In genomic region chr16:1177750-1178149, GRCh38 we compare ENCODE assay signal across 19 cellular contexts. TPM values are rescaled to one million over a fixed set of nuclear protein-coding genes. Genes with fewer than 3 reads are reported as not detected.
DNase-seq lines count a peak whose midpoint lies in the region; ATAC-seq and TF ChIP-seq lines count a peak whose summit lies in the region.
"Had no signal": no experiment of that assay in that cellular context is flagged by ENCODE, and none has a peak within 500 bp of the region (broad histone marks: within the 10 kb centered on the region; RNA-seq: fewer than 3 reads in every experiment).

No MANE protein-coding gene starts in this region.

- no peak for ATAC-seq in GM23338
- no peak for ATAC-seq in GM21576 (IDR thresholded peaks at IDR 0.05; ENCODE audit: unreplicated experiment)
- ATAC-seq: A549 had no signal

- no peaks in the 10 kb centered on the region for H3K9me3 Mint-ChIP-seq in GM23338
- H3K9me3 Mint-ChIP-seq: CD4-positive, alpha-beta T cell had no signal

- H3K27ac ChIP-seq in GM23338 (ENCODE audit: low read depth) (no peak overlapping the region), esophagus squamous epithelium (peak overlapping the region in 3 of 4 donors; percentile 21 to 31 (median 22)), rectal smooth muscle tissue (ENCODE audit: low read depth, low read length) (peak overlapping the region; percentile 71), tibial artery (peak overlapping the region; percentile 34 to 94)
- H3K27ac ChIP-seq: 22Rv1, C4-2B had no signal

- no peaks in the 10 kb centered on the region for H3K9me2 ChIP-seq in GM23338 (ENCODE audit: insufficient read depth)

- WGBS in esophagus squamous epithelium, 2 donors = 77% methylated on average over 6 of the region's 13 CpGs; no CpG with 5 or more reads in 1 of the 2 donors

- H3K27me3 Mint-ChIP-seq in GM23338 (ENCODE audit: insufficient read depth, low read depth, poor library complexity) = peaks cover 2% of the 10 kb centered on the region
- H3K27me3 Mint-ChIP-seq: CD4-positive, alpha-beta T cell had no signal

- no peak overlapping the region for H3K4me3 ChIP-seq in GM23338
- H3K4me3 ChIP-seq in esophagus squamous epithelium = no peak overlapping the region
- no peak overlapping the region for H3K4me3 ChIP-seq in rectal smooth muscle tissue (ENCODE audit: low read length)
- no peak overlapping the region for H3K4me3 ChIP-seq in tibial artery
- H3K4me3 ChIP-seq: A549, K562 had no signal

- TF ChIP-seq POLR2A in esophagus squamous epithelium (IDR thresholded peaks at IDR 0.05) = no peak

- H3K79me2 ChIP-seq in GM23338 (replicated peaks; ENCODE audit: insufficient read depth) = no peaks in the 10 kb centered on the region

- in situ Hi-C loops in GM13977 (cut with MboI; ENCODE audit: low pct_unique_long_range_greater_than_20kb, low sequenced_read_pairs, unreplicated experiment) = no loop called here

- H3K27me3 ChIP-seq in GM23338 (ENCODE audit: insufficient read depth) (no peaks in the 10 kb centered on the region), esophagus squamous epithelium (peaks cover 0 to 51% (median 0%) of the 10 kb centered on the region in 4 donors), rectal smooth muscle tissue (ENCODE audit: control insufficient read depth, insufficient read depth, low read length) (no peaks in the 10 kb centered on the region), tibial artery (no peaks in the 10 kb centered on the region)

- intact Hi-C loops in esophagus squamous epithelium (cut with DNase I) (no loop called here), tibial artery (cut with DNase I; ENCODE audit: low total_unique reads) (no loop called here)

- H3F3A ChIP-seq in GM23338 (replicated peaks; ENCODE audit: low read depth) = no peaks in the 10 kb centered on the region

- H3K4me1 ChIP-seq in GM23338 (ENCODE audit: insufficient read depth) = no peaks in the 10 kb centered on the region
- peaks cover 3 to 45% (median 22%) of the 10 kb centered on the region in 3 donors for H3K4me1 ChIP-seq in esophagus squamous epithelium
- peaks cover 42% of the 10 kb centered on the region for H3K4me1 ChIP-seq in rectal smooth muscle tissue (ENCODE audit: control insufficient read depth, insufficient read depth, low read length)
- peaks cover 0 to 70% (median 34%) of the 10 kb centered on the region in 4 donors for H3K4me1 ChIP-seq in tibial artery

- H3K36me3 Mint-ChIP-seq in GM23338 (ENCODE audit: low read depth) = no peaks in the 10 kb centered on the region

- H3K4me2 ChIP-seq in GM23338 = no peak overlapping the region
- H3K4me2 ChIP-seq: A549 had no signal

- 0 out of 2 replicates have a peak overlapping the region, but pooled peaks have one; percentile 44 for H3K27ac Mint-ChIP-seq in GM23338
- H3K27ac Mint-ChIP-seq: CD4-positive, alpha-beta T cell had no signal

- H3K9me3 ChIP-seq in esophagus squamous epithelium = no peaks in the 10 kb centered on the region
- H3K9me3 ChIP-seq in tibial artery = no peaks in the 10 kb centered on the region
- H3K9me3 ChIP-seq: A549, Caco-2 had no signal

- H3K36me3 ChIP-seq in GM23338 (ENCODE audit: insufficient read depth) = no peaks in the 10 kb centered on the region
- H3K36me3 ChIP-seq in esophagus squamous epithelium = no peaks in the 10 kb centered on the region
- no peaks in the 10 kb centered on the region for H3K36me3 ChIP-seq in rectal smooth muscle tissue (ENCODE audit: control insufficient read depth, insufficient read depth, low read length)
- H3K36me3 ChIP-seq in tibial artery = no peaks in the 10 kb centered on the region

- H4K20me1 ChIP-seq in GM23338 (replicated peaks; ENCODE audit: insufficient read depth) = no peaks in the 10 kb centered on the region

- no peak overlapping the region for H2AFZ ChIP-seq in GM23338

- TF ChIP-seq CTCF in GM23338 (conservative IDR thresholded peaks at IDR 0.05; ENCODE audit: low read depth in 2 of 2) (no peak), esophagus squamous epithelium (IDR thresholded peaks at IDR 0.05) (no peak), tibial artery (IDR thresholded peaks at IDR 0.05) (no peak), GM13977 (IDR thresholded peaks at IDR 0.05; ENCODE audit: extremely low read depth, insufficient read depth, missing control alignments) (no peak)

- H3K9ac ChIP-seq in rectal smooth muscle tissue (ENCODE audit: low read length) = no peak overlapping the region

- H3K4me1 Mint-ChIP-seq in GM23338 = no peaks in the 10 kb centered on the region

- no peak for DNase-seq in GM23338 (ENCODE audit: low spot score)
- DNase-seq in esophagus squamous epithelium (lab: John Stamatoyannopoulos, UW) = no peak
- no peak for DNase-seq in tibial artery
- DNase-seq in GM13977 (ENCODE audit: low spot score) = no peak
- DNase-seq in DMS79 (lab: John Stamatoyannopoulos, UW) = no peak
- DNase-seq: AML-193; Caco-2; CD4-positive, alpha-beta T cell; GDM1; HCEC 1CT; IMR-90 had no signal

- no peak overlapping the region for H3K4me3 Mint-ChIP-seq in GM23338
- H3K4me3 Mint-ChIP-seq: CD4-positive, alpha-beta T cell had no signal

TF ChIP-seq in GM23338, 12 proteins besides CTCF, POLR2A, EP300 and RAD21 (continues in another document):
- no peak for TF ChIP-seq ZNF331 (CRISPR knock-in tag; IDR thresholded peaks at IDR 0.05; ENCODE audit: low read depth)
- TF ChIP-seq NANOG (IDR thresholded peaks at IDR 0.05; ENCODE audit: borderline replicate concordance) = no peak
- TF ChIP-seq ETS1 (IDR thresholded peaks at IDR 0.05) = no peak
- no peak for TF ChIP-seq JUNB (IDR thresholded peaks at IDR 0.05; ENCODE audit: unreplicated experiment)
- no peak for TF ChIP-seq EZH2phosphoT487 (IDR thresholded peaks at IDR 0.05; ENCODE audit: unreplicated experiment)
- no peak for TF ChIP-seq ZNF114 (CRISPR knock-in tag; IDR thresholded peaks at IDR 0.05)
- no peak for TF ChIP-seq REST (IDR thresholded peaks at IDR 0.05; ENCODE audit: unreplicated experiment)
- no peak for TF ChIP-seq EZH2 (IDR thresholded peaks at IDR 0.05; ENCODE audit: low read depth, unreplicated experiment)
- no peak for TF ChIP-seq CREB1 (CRISPR knock-in tag; IDR thresholded peaks at IDR 0.05; ENCODE audit: low read depth)
- TF ChIP-seq STAT1 (IDR thresholded peaks at IDR 0.05; ENCODE audit: unreplicated experiment) = no peak
- TF ChIP-seq POLR2AphosphoS5 (IDR thresholded peaks at IDR 0.05; ENCODE audit: low read depth) = no peak

RNA-seq across cellular contexts. Expression of gene CACNA1H, which starts 24.8 kb away (rescaled TPM):
- 34.5 and 43.3 TPM in 2 replicates for total RNA-seq in GM23338 (2014; rRNA removed; shearing (Covaris generic))
- polyA plus RNA-seq in GM23338 (2016; fragmentation: Nextera tagmentation; extraction: Ambion mirVana) = 3.5 and 3.8 TPM in 2 replicates
- 10 to 100 TPM in 1 of 4 donors, 1 to 10 TPM in 3; 1.7 to 14.7 (median 5.6) TPM for total RNA-seq in esophagus squamous epithelium

RNA-seq across cellular contexts. Expression of gene TPSG1, which starts 47.3 kb away (rescaled TPM):
- not detected in 2 replicates for total RNA-seq in GM23338 (2014; rRNA removed; shearing (Covaris generic))
- 0.56 and 0.81 TPM in 2 replicates for polyA plus RNA-seq in GM23338 (2016; fragmentation: Nextera tagmentation; extraction: Ambion mirVana)
- under 1 TPM in 1 of 4 donors, not detected in 3; 0.27 TPM for total RNA-seq in esophagus squamous epithelium
- total RNA-seq: Caco-2; CD4-positive, alpha-beta T cell; IMR-90; K562 had no signal
- polyA plus RNA-seq: A549, BJ, IMR-90, K562 had no signal

RNA-seq across cellular contexts. Expression of gene TPSB2, which starts 52.2 kb away (rescaled TPM):
- not detected in 2 replicates for total RNA-seq in GM23338 (2014; rRNA removed; shearing (Covaris generic))
- 0.23 TPM in 1 of 2 replicates, not detected in the other for polyA plus RNA-seq in GM23338 (2016; fragmentation: Nextera tagmentation; extraction: Ambion mirVana)
- total RNA-seq in esophagus squamous epithelium = 100 to 1,000 TPM in 1 of 4 donors, 10 to 100 TPM in 2, 1 to 10 TPM in 1; 4.0 to 537 (median 20.2) TPM
- total RNA-seq: Caco-2; CD4-positive, alpha-beta T cell; Daoy; IMR-90 had no signal
- polyA plus RNA-seq: A549, BJ, IMR-90, K562 had no signal
